20 cellular contexts compared by ENCODE assay signal in the genomic region with DNA sequence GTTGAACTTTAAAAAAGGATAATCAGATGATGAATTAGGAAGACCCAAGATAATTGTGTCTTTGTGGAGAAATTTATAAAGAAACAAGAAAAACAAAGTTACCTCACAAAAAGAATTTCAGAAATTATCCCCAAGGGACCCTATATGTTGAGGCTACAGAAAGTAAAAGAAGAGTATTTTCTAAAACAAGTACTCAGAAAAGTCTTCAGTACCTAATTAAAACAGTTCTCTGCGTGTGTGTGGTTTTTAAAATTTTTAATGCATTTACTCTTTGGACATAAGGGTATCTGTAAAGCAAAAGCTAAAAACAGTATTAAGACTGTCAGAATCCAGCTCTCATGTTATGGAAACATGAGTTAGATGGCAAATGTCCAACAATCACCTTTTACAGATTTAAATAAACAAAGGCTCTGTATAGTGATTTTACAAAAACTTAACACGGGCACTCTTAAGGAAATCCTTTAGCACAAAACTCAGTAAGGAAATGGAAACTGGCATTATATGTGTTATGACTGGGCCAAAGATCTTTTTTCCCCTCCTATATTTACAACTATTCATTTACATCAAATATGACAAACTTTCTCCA.
A peak's percentile ranks its signal among the peaks of the same experiment; 100 is the strongest.
DNase-seq lines count a peak whose midpoint lies in the region; ATAC-seq, FAIRE-seq and TF ChIP-seq lines count a peak whose summit lies in the region.
"Had no signal": no experiment of that assay in that cellular context is flagged by ENCODE, and none has a peak within 500 bp of the region (broad histone marks: within the 10 kb centered on the region; RNA-seq: fewer than 3 reads in every experiment).

No MANE protein-coding gene starts in this region.

- TF ChIP-seq CTCF in chondrocyte (IDR thresholded peaks at IDR 0.05) = no peak
- TF ChIP-seq CTCF in endothelial cell of umbilical vein (IDR thresholded peaks at IDR 0.05; ENCODE audit: extremely low read depth in 1 of 2, insufficient read depth in 1 of 2, low read depth in 1 of 2, low read length in 2 of 2) = no peak
- no peak for TF ChIP-seq CTCF in osteoblast (IDR thresholded peaks at IDR 0.05; ENCODE audit: extremely low read depth, low read depth, low read length)

- no peak overlapping the region for H3K9ac ChIP-seq in endothelial cell of umbilical vein (replicated peaks; ENCODE audit: extremely low read depth, insufficient read depth, low read length)

- DNase-seq in SK-MEL-5 (ENCODE audit: low read depth, low spot score) (peak; percentile 62), chondrocyte (ENCODE audit: low spot score) (no peak), endothelial cell of umbilical vein (ENCODE audit: low read depth, low spot score) (peak; percentile 81), osteoblast (ENCODE audit: insufficient read length, low spot score, missing footprints) (no peak)
- no peak for DNase-seq in stimulated activated naive CD4-positive, alpha-beta T cell treated with Interleukin-2 at 50 U/mL for 16 hours (lab: John Stamatoyannopoulos, UW)
- DNase-seq: ACHN; BE2C; C1 segment of cervical spinal cord; CD4-positive, CD25-positive, alpha-beta regulatory T cell; CD8-positive, alpha-beta memory T cell; COR-L47; DMS 273 treated with DMSO at 0.1 percent for 48 hours; DMS53; GDM1; GOT3; H7 had no signal

- intact Hi-C loops in endothelial cell of umbilical vein (cut with micrococcal nuclease) = no loop called here

- dilution Hi-C loops in endothelial cell of umbilical vein (cut with MboI; ENCODE audit: extremely low pct_ligation_motif_present, low sequenced_read_pairs) = loop anchor here (25.0 kb wide), 1 partner anchor 275 kb away; the partner anchor contains the start of gene APBB2

- no peaks in the 10 kb centered on the region for H3K9me1 ChIP-seq in endothelial cell of umbilical vein (replicated peaks; ENCODE audit: control insufficient read depth, extremely low read depth, insufficient read depth, low read length)

- no peak for TF ChIP-seq POLR2A in endothelial cell of umbilical vein (IDR thresholded peaks at IDR 0.05; ENCODE audit: low read depth, low read length)

- CTCF ChIA-PET in endothelial cell of umbilical vein (lab: Charles Lee) = interaction anchor here (0.6 to 3.5 kb wide), 4 partner anchors 9 to 278 kb away, joined by 3 to 13 read pairs (median 10); partner anchors contain the start of gene APBB2

- no peak overlapping the region for H2AFZ ChIP-seq in endothelial cell of umbilical vein (ENCODE audit: low read depth, low read length)
- no peak overlapping the region for H2AFZ ChIP-seq in osteoblast (ENCODE audit: low read length)

- peak; percentile 28 for FAIRE-seq in endothelial cell of umbilical vein (lab: Jason Lieb, UNC)
- FAIRE-seq: HepG2 had no signal

- BruUV-seq in endothelial cell of umbilical vein (replicated peaks; lab: Mats Ljungman, UMichigan) = no TSS peak

- ATAC-seq in HG03565 (IDR thresholded peaks at IDR 0.05; ENCODE audit: unreplicated experiment) = no peak
- ATAC-seq: HCT116, HepG2 had no signal

- no peak overlapping the region for H3K4me3 ChIP-seq in endothelial cell of umbilical vein (replicated peaks in 1 of 3; ENCODE audit: insufficient read depth in 1 of 3, low read depth in 1 of 3, low read length in 3 of 3)
- no peak overlapping the region for H3K4me3 ChIP-seq in osteoblast (ENCODE audit: insufficient read depth, low read length)

- H3K27me3 ChIP-seq in endothelial cell of umbilical vein (ENCODE audit: control insufficient read depth in 2 of 2, insufficient read depth in 2 of 2, low read length in 2 of 2) (no peaks in the 10 kb centered on the region), osteoblast (ENCODE audit: insufficient read depth, low read length) (no peaks in the 10 kb centered on the region)
- H3K27me3 ChIP-seq: BE2C had no signal

- POLR2A ChIA-PET in endothelial cell of umbilical vein (lab: Charles Lee) = no interaction called here

- H3K27me3 Mint-ChIP-seq in chondrocyte (ENCODE audit: low read depth) = no peaks in the 10 kb centered on the region

- H3K4me2 ChIP-seq in endothelial cell of umbilical vein (ENCODE audit: insufficient read depth, low read length) (no peak overlapping the region), osteoblast (ENCODE audit: insufficient read depth, low read length) (no peak overlapping the region)

- no peak overlapping the region for H3K4me3 Mint-ChIP-seq in chondrocyte (ENCODE audit: unreplicated experiment)
- H3K4me3 Mint-ChIP-seq: CD4-positive, CD25-positive, alpha-beta regulatory T cell; CD8-positive, alpha-beta memory T cell; IgD-negative memory B cell had no signal

- no peaks in the 10 kb centered on the region for H4K20me1 ChIP-seq in endothelial cell of umbilical vein (replicated peaks; ENCODE audit: control insufficient read depth, extremely low read depth, insufficient read depth, low read length)
- no peaks in the 10 kb centered on the region for H4K20me1 ChIP-seq in osteoblast (ENCODE audit: insufficient read depth, low read length)

- H3K4me1 ChIP-seq in endothelial cell of umbilical vein (ENCODE audit: control insufficient read depth, extremely low read depth, insufficient read depth, low read length) = peaks cover 6% of the 10 kb centered on the region
- peaks cover 8% of the 10 kb centered on the region for H3K4me1 ChIP-seq in osteoblast (ENCODE audit: insufficient read depth, low read length)
- H3K4me1 ChIP-seq: BE2C had no signal

- H3K79me2 ChIP-seq in endothelial cell of umbilical vein (ENCODE audit: control insufficient read depth, insufficient read depth, low read length) (peaks cover 2% of the 10 kb centered on the region), osteoblast (ENCODE audit: insufficient read depth, low read length) (no peaks in the 10 kb centered on the region)

- H3K36me3 Mint-ChIP-seq in chondrocyte (ENCODE audit: low read depth) = peaks cover 27% of the 10 kb centered on the region
- H3K36me3 Mint-ChIP-seq: CD4-positive, CD25-positive, alpha-beta regulatory T cell; CD8-positive, alpha-beta memory T cell had no signal

- peaks cover 2 to 6% of the 10 kb centered on the region in 2 experiments for H3K36me3 ChIP-seq in endothelial cell of umbilical vein (ENCODE audit: control insufficient read depth in 2 of 2, extremely low read depth in 1 of 2, insufficient read depth in 2 of 2, low read length in 2 of 2)
- H3K36me3 ChIP-seq in osteoblast (ENCODE audit: insufficient read depth, low read length) = peaks cover 16% of the 10 kb centered on the region
- H3K36me3 ChIP-seq: BE2C had no signal

- H3K27ac ChIP-seq in endothelial cell of umbilical vein (ENCODE audit: insufficient read depth, low read depth, low read length) (no peak overlapping the region), osteoblast (ENCODE audit: low read depth, low read length) (no peak overlapping the region)

- in situ Hi-C loops in SK-MEL-5 (cut with HindIII; ENCODE audit: low pct_unique_long_range_greater_than_20kb, low sequenced_read_pairs) = no loop called here

- no peaks in the 10 kb centered on the region for H3K9me3 Mint-ChIP-seq in chondrocyte (ENCODE audit: low read depth)
- H3K9me3 Mint-ChIP-seq: CD4-positive, CD25-positive, alpha-beta regulatory T cell; CD8-positive, alpha-beta memory T cell; IgD-negative memory B cell had no signal

- peaks cover 48% of the 10 kb centered on the region for H3K4me1 Mint-ChIP-seq in chondrocyte (ENCODE audit: low read depth)
- H3K4me1 Mint-ChIP-seq: CD4-positive, CD25-positive, alpha-beta regulatory T cell; CD8-positive, alpha-beta memory T cell; IgD-negative memory B cell had no signal

- H3K27ac Mint-ChIP-seq in chondrocyte (ENCODE audit: unreplicated experiment) = peak overlapping the region; percentile 60
- H3K27ac Mint-ChIP-seq: CD4-positive, CD25-positive, alpha-beta regulatory T cell; CD8-positive, alpha-beta memory T cell; IgD-negative memory B cell had no signal

- H3K9me3 ChIP-seq in endothelial cell of umbilical vein (replicated peaks; ENCODE audit: control insufficient read depth, insufficient read depth, low read length) = no peaks in the 10 kb centered on the region
- H3K9me3 ChIP-seq in osteoblast (ENCODE audit: low read depth, low read length) = no peaks in the 10 kb centered on the region
- H3K9me3 ChIP-seq: BE2C had no signal

TF ChIP-seq in endothelial cell of umbilical vein, 7 proteins besides CTCF, POLR2A, EP300 and RAD21:
- no peak for TF ChIP-seq EZH2 (IDR thresholded peaks at IDR 0.05; ENCODE audit: borderline replicate concordance, low read depth, low read length, severe bottlenecking)
- no peak for TF ChIP-seq MYC (IDR thresholded peaks at IDR 0.05; ENCODE audit: low read depth, low read length)
- no peak for TF ChIP-seq POLR2AphosphoS5 (IDR thresholded peaks at IDR 0.05; ENCODE audit: insufficient read depth, low read depth, low read length)
- TF ChIP-seq JUN (IDR thresholded peaks at IDR 0.05; ENCODE audit: borderline replicate concordance, insufficient read depth, insufficient read length, low read depth) = no peak
- TF ChIP-seq GATA2 (IDR thresholded peaks at IDR 0.05; ENCODE audit: insufficient read depth, insufficient read length, low read depth, low read length) = no peak
- TF ChIP-seq FOS (IDR thresholded peaks at IDR 0.05; ENCODE audit: borderline replicate concordance, insufficient read depth, low read length) = no peak
- TF ChIP-seq MAX (IDR thresholded peaks at IDR 0.05; ENCODE audit: insufficient read depth, insufficient read length) = no peak

Comparison
In these comparisons a context has a peak if more than half of its experiments do, and no peak if none do; other contexts are left out.
1. DNase-seq: peak in SK-MEL-5 (single experiment) and endothelial cell of umbilical vein (single experiment); none in chondrocyte (single experiment), osteoblast (single experiment) and stimulated activated naive CD4-positive, alpha-beta T cell treated with Interleukin-2 at 50 U/mL for 16 hours (single experiment).